ENCODE assay signal across 18 cellular contexts in the genomic region with DNA sequence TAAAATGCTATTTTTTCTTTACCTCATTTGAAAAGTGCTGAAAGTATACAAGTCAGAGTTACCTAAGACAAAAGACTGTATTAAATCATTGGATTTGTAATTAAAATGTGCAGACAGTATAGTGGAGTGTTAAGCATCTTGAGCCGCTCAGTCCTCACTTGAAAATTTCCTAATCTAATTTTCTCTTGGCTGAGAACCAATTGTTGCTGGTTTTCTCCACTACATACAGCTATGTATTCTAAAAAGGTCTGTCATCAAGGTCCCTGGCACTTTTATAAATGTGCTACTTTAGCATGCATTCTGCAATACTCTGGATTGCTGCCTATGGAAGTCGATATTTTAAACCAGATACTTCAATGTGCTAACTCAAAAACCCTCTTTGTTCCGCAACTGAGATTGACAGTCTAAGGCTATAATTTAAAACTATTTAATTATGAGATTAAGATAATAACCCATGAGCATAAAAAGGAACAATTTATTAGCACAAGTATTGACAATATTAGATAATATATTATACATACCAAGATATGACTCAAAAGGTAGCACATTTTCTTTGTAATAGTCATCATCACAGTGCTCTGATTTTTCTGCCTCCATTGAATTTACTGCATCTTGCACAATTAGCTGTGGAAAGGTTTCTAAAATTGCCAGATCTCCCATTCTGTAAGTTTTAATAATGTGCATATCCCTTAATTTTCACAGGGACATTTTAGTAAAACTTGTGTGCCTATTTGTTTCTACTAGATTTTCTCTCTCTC.
DNase-seq lines count a peak whose midpoint lies in the region; ATAC-seq and TF ChIP-seq lines count a peak whose summit lies in the region.
"Had no signal": no experiment of that assay in that cellular context is flagged by ENCODE, and none has a peak within 500 bp of the region (broad histone marks: within the 10 kb centered on the region; RNA-seq: fewer than 3 reads in every experiment).

No MANE protein-coding gene starts in this region.

- H3K4me3 ChIP-seq in adipocyte (ENCODE audit: low read length): no peak overlapping the region
- H3K4me3 ChIP-seq in hepatocyte: no peak overlapping the region
- H3K4me3 ChIP-seq: GM23248, Peyer's patch had no signal

- WGBS in hepatocyte (ENCODE audit: low lambda C conversion rate, missing lambda C conversion rate): 89% methylated on average over 3 of the region's 3 CpGs

- no peak overlapping the region for H2AFZ ChIP-seq in hepatocyte
- H2AFZ ChIP-seq: GM23248 had no signal

- H3K4me2 ChIP-seq in hepatocyte: no peak overlapping the region
- H3K4me2 ChIP-seq: KMS-11 had no signal

- H3K9ac ChIP-seq in adipocyte (ENCODE audit: low read length): no peak overlapping the region
- H3K9ac ChIP-seq: GM23248, KMS-11 had no signal

- no peaks in the 10 kb centered on the region for H3K9me3 ChIP-seq in adipocyte (ENCODE audit: control insufficient read depth, low read length)
- no peaks in the 10 kb centered on the region for H3K9me3 ChIP-seq in hepatocyte (ENCODE audit: low read depth)
- H3K9me3 ChIP-seq: Caco-2, Peyer's patch had no signal

- DNase-seq in HS-5 (ENCODE audit: low read depth): peak; percentile 2
- DNase-seq in NCI-H524 treated with DMSO at 0.1 percent for 48 hours (lab: John Stamatoyannopoulos, UW): peak; percentile 50
- DNase-seq in adipocyte (ENCODE audit: low read depth): peak; percentile 1
- peak in 1 of 2 donors; percentile 53 for DNase-seq in foreskin keratinocyte
- no peak for DNase-seq in hepatocyte (ENCODE audit: low spot score)
- DNase-seq in posterior cingulate gyrus: no peak
- DNase-seq: Caco-2; CD4-positive, CD25-positive, alpha-beta regulatory T cell; GM23248; NCI-H1092; NCI-H187 treated with DMSO at 0.1 percent for 48 hours; NCI-H2171 treated with DMSO at 0.1 percent for 48 hours; Peyer's patch; SHP77 had no signal

- no peak for TF ChIP-seq CTCF in foreskin keratinocyte (conservative IDR thresholded peaks at IDR 0.05)
- no peak for TF ChIP-seq CTCF in hepatocyte (IDR thresholded peaks at IDR 0.05; ENCODE audit: poor library complexity)

- H3K79me2 ChIP-seq in hepatocyte: no peaks in the 10 kb centered on the region

- H4K20me1 ChIP-seq in hepatocyte (ENCODE audit: insufficient read depth, poor library complexity, severe bottlenecking): no peaks in the 10 kb centered on the region

- no peaks in the 10 kb centered on the region for H3K9me2 ChIP-seq in hepatocyte (replicated peaks; ENCODE audit: insufficient read depth)

- H3K4me1 ChIP-seq in adipocyte (ENCODE audit: control insufficient read depth, insufficient read depth, low read length) (no peaks in the 10 kb centered on the region), foreskin keratinocyte (peaks cover 7% of the 10 kb centered on the region), hepatocyte (ENCODE audit: insufficient read depth) (no peaks in the 10 kb centered on the region)
- H3K4me1 ChIP-seq: Caco-2, Peyer's patch had no signal

- H3K36me3 ChIP-seq in adipocyte (ENCODE audit: control insufficient read depth, insufficient read depth, low read length, severe bottlenecking): no peaks in the 10 kb centered on the region
- H3K36me3 ChIP-seq in hepatocyte (replicated peaks; ENCODE audit: insufficient read depth, low read depth): no peaks in the 10 kb centered on the region
- H3K36me3 ChIP-seq: Peyer's patch had no signal

- intact Hi-C loops in posterior cingulate gyrus (cut with DNase I): no loop called here

- H3K27me3 ChIP-seq in adipocyte (replicated peaks; ENCODE audit: control insufficient read depth, insufficient read depth, low read length) (no peaks in the 10 kb centered on the region), foreskin keratinocyte (no peaks in the 10 kb centered on the region), hepatocyte (no peaks in the 10 kb centered on the region)
- H3K27me3 ChIP-seq: Peyer's patch had no signal

- H3K27ac ChIP-seq in foreskin keratinocyte (no peak overlapping the region), hepatocyte (no peak overlapping the region)
- H3K27ac ChIP-seq: GM23248, KMS-11, Peyer's patch had no signal

- ATAC-seq in foreskin keratinocyte: peak; percentile 82
- no peak for ATAC-seq in HG02970 (IDR thresholded peaks at IDR 0.05; ENCODE audit: low FRiP score, unreplicated experiment)
- ATAC-seq: HCT116, HepG2 had no signal

Comparison
In these comparisons a context has a peak if more than half of its experiments do, and no peak if none do; other contexts are left out.
1. DNase-seq: peak in HS-5 (single experiment), NCI-H524 treated with DMSO at 0.1 percent for 48 hours (single experiment) and adipocyte (single experiment); none in hepatocyte (single experiment) and posterior cingulate gyrus (0 of 10).